9 cellular contexts compared by ENCODE assay signal in genomic region chr5:102152906-102153787, GRCh38.
A peak's percentile ranks its signal among the peaks of the same experiment; 100 is the strongest.
DNase-seq lines count a peak whose midpoint lies in the region; ATAC-seq, FAIRE-seq and TF ChIP-seq lines count a peak whose summit lies in the region.
"Had no signal": no experiment of that assay in that cellular context is flagged by ENCODE, and none has a peak within 500 bp of the region (broad histone marks: within the 10 kb centered on the region; RNA-seq: fewer than 3 reads in every experiment).

No MANE protein-coding gene starts in this region.

- no peaks in the 10 kb centered on the region for H3K9me3 Mint-ChIP-seq in natural killer cell treated with Interleukin-12 subunit alpha and Interleukin-12 subunit beta and Interleukin-15 and Interleukin-18, amount 100 ng/mL, for 72 hours
- H3K9me3 Mint-ChIP-seq: T-helper 1 cell treated with Interleukin-12 subunit alpha and Interleukin-12 subunit beta and Interleukin-4 antibody, amounts not matched to agents 30 μg/mL and 1 μg/mL, for 36 hours had no signal

- H3K9me3 ChIP-seq in mammary epithelial cell (replicated peaks; ENCODE audit: insufficient read depth, low read length): no peaks in the 10 kb centered on the region

- no peak overlapping the region for H3K27ac ChIP-seq in mammary epithelial cell (ENCODE audit: insufficient read depth, low read depth, low read length)

- H4K20me1 ChIP-seq in mammary epithelial cell (ENCODE audit: insufficient read depth, low read length): no peaks in the 10 kb centered on the region

- H3K36me3 ChIP-seq in mammary epithelial cell (ENCODE audit: insufficient read depth, low read length): no peaks in the 10 kb centered on the region

- peaks cover 0 to 4% of the 10 kb centered on the region in 2 donors for H3K27me3 Mint-ChIP-seq in natural killer cell treated with Interleukin-12 subunit alpha and Interleukin-12 subunit beta and Interleukin-15 and Interleukin-18, amount 100 ng/mL, for 72 hours

- no TSS peak for BruUV-seq in mammary epithelial cell (replicated peaks; lab: Mats Ljungman, UMichigan)

- H3K4me3 Mint-ChIP-seq in natural killer cell treated with Interleukin-12 subunit alpha and Interleukin-12 subunit beta and Interleukin-15 and Interleukin-18, amount 100 ng/mL, for 72 hours: peak overlapping the region; percentile 49
- H3K4me3 Mint-ChIP-seq: T-helper 1 cell treated with Interleukin-12 subunit alpha and Interleukin-12 subunit beta and Interleukin-4 antibody, amounts not matched to agents 30 μg/mL and 1 μg/mL, for 36 hours had no signal

- FAIRE-seq in D721Med (lab: Jason Lieb, UNC): peak; percentile 32

- no peaks in the 10 kb centered on the region for H3K79me2 ChIP-seq in mammary epithelial cell (ENCODE audit: insufficient read depth, low read length)

- H3K4me2 ChIP-seq in mammary epithelial cell (ENCODE audit: insufficient read depth, low read depth, low read length): no peak overlapping the region

- intact Hi-C loops in mammary epithelial cell (cut with micrococcal nuclease): loop anchor here (1.0 kb wide), 1 partner anchor 211 kb away; no protein-coding TSS in a partner anchor

- dilution Hi-C loops in mammary epithelial cell (cut with HindIII; ENCODE audit: low sequenced_read_pairs): no loop called here

- H3K4me1 ChIP-seq in mammary epithelial cell (ENCODE audit: insufficient read depth, low read length): no peaks in the 10 kb centered on the region

- TF ChIP-seq CTCF in D721Med (IDR thresholded peaks at IDR 0.05; ENCODE audit: insufficient read depth, missing control alignments) (peak; percentile 70), mammary epithelial cell (conservative IDR thresholded peaks at IDR 0.05 in 1 of 2, IDR thresholded peaks at IDR 0.05 in 1 of 2; ENCODE audit: extremely low read depth in 1 of 2, insufficient read depth in 1 of 2, low read depth in 1 of 2, low read length in 2 of 2) (peak; percentile 28 to 51)

- no peak overlapping the region for H3K27ac Mint-ChIP-seq in natural killer cell treated with Interleukin-12 subunit alpha and Interleukin-12 subunit beta and Interleukin-15 and Interleukin-18, amount 100 ng/mL, for 72 hours
- H3K27ac Mint-ChIP-seq: T-helper 1 cell treated with Interleukin-12 subunit alpha and Interleukin-12 subunit beta and Interleukin-4 antibody, amounts not matched to agents 30 μg/mL and 1 μg/mL, for 36 hours had no signal

- no peaks in the 10 kb centered on the region for H3K4me1 Mint-ChIP-seq in natural killer cell treated with Interleukin-12 subunit alpha and Interleukin-12 subunit beta and Interleukin-15 and Interleukin-18, amount 100 ng/mL, for 72 hours (ENCODE audit: low read depth in 2 of 2)

- H2AFZ ChIP-seq in mammary epithelial cell (ENCODE audit: low read depth, low read length): no peak overlapping the region

- H3K9ac ChIP-seq in mammary epithelial cell (ENCODE audit: insufficient read depth, low read length): no peak overlapping the region

- H3K27me3 ChIP-seq in mammary epithelial cell (ENCODE audit: insufficient read depth, low read length): no peaks in the 10 kb centered on the region

- DNase-seq in D721Med (ENCODE audit: insufficient read length, low spot score): no peak
- DNase-seq in NCI-H526 treated with DMSO at 0.1 percent for 48 hours (lab: John Stamatoyannopoulos, UW): peak; percentile 1
- peak; percentile 1 for DNase-seq in mammary epithelial cell
- no peak for DNase-seq in natural killer cell treated with Interleukin-12 subunit alpha and Interleukin-12 subunit beta and Interleukin-15 and Interleukin-18, amount 100 ng/mL, for 72 hours (ENCODE audit: low spot score)
- no peak for DNase-seq in activated naive CD4-positive, alpha-beta T cell treated with Interleukin-2 at 50 U/mL for 16 hours
- DNase-seq in activated CD8-positive, alpha-beta memory T cell treated with anti-CD3 and anti-CD28 coated beads, Interleukin-2, amount 50 U/mL, for 48 hours: no peak

- H3K36me3 Mint-ChIP-seq in natural killer cell treated with Interleukin-12 subunit alpha and Interleukin-12 subunit beta and Interleukin-15 and Interleukin-18, amount 100 ng/mL, for 72 hours: no peaks in the 10 kb centered on the region

- peak; percentile 91 for ATAC-seq in GM18909 (IDR thresholded peaks at IDR 0.05; ENCODE audit: poor library complexity, unreplicated experiment)
- ATAC-seq in HG03060 (IDR thresholded peaks at IDR 0.05; ENCODE audit: low read depth, unreplicated experiment): peak; percentile 74
- ATAC-seq in natural killer cell treated with Interleukin-12 subunit alpha and Interleukin-12 subunit beta and Interleukin-15 and Interleukin-18, amount 100 ng/mL, for 72 hours: peak in 1 of 2 donors; percentile 56

- no peak overlapping the region for H3K4me3 ChIP-seq in mammary epithelial cell (replicated peaks in 1 of 3; ENCODE audit: insufficient read depth in 1 of 3, low read depth in 2 of 3, low read length in 3 of 3)

- CTCF ChIA-PET in mammary epithelial cell (lab: Charles Lee; ENCODE audit: low non-redundant PET): no interaction called here

- in situ Hi-C loops in mammary epithelial cell (cut with MboI; ENCODE audit: low sequenced_read_pairs in 2 of 2): no loop called here

- 35% methylated on average over 5 of the region's 5 CpGs for WGBS in mammary epithelial cell (ENCODE audit: low coverage, missing lambda C conversion rate)

Comparison
In these comparisons a context has a peak if more than half of its experiments do, and no peak if none do; other contexts are left out.
1. DNase-seq: peak in NCI-H526 treated with DMSO at 0.1 percent for 48 hours (single experiment) and mammary epithelial cell (single experiment); none in D721Med (single experiment), natural killer cell treated with Interleukin-12 subunit alpha and Interleukin-12 subunit beta and Interleukin-15 and Interleukin-18, amount 100 ng/mL, for 72 hours (single experiment), activated naive CD4-positive, alpha-beta T cell treated with Interleukin-2 at 50 U/mL for 16 hours (single experiment) and activated CD8-positive, alpha-beta memory T cell treated with anti-CD3 and anti-CD28 coated beads, Interleukin-2, amount 50 U/mL, for 48 hours (single experiment).